In genomic region chr1:15550573-15550972, GRCh38 we compare ENCODE assay signal across 19 cellular contexts. TPM values are rescaled to one million over a fixed set of nuclear protein-coding genes. Genes with fewer than 3 reads are reported as not detected.
"Had no signal": no experiment of that assay in that cellular context is flagged by ENCODE, and none has a peak within 500 bp of the region (broad histone marks: within the 10 kb centered on the region; RNA-seq: fewer than 3 reads in every experiment).

No MANE protein-coding gene starts in this region.

- H3K9me3 Mint-ChIP-seq: activated naive CD4-positive, alpha-beta T cell treated with anti-CD3 and anti-CD28 coated beads, Interleukin-2, amount 50 U/mL, for 72 hours; dendritic cell treated with granulocyte-macrophage colony-stimulating factor and Interleukin-4, amounts not matched to agents 40 ng/mL and 50 ng/mL, for 4 days; immature natural killer cell; natural killer cell had no signal

- H3K4me3 Mint-ChIP-seq: dendritic cell treated with granulocyte-macrophage colony-stimulating factor and Interleukin-4, amounts not matched to agents 40 ng/mL and 50 ng/mL, for 4 days; immature natural killer cell; natural killer cell had no signal

- H3K27ac Mint-ChIP-seq: activated naive CD4-positive, alpha-beta T cell treated with anti-CD3 and anti-CD28 coated beads, Interleukin-2, amount 50 U/mL, for 72 hours; dendritic cell treated with granulocyte-macrophage colony-stimulating factor and Interleukin-4, amounts not matched to agents 40 ng/mL and 50 ng/mL, for 4 days; natural killer cell had no signal

- ATAC-seq: activated naive CD4-positive, alpha-beta T cell treated with anti-CD3 and anti-CD28 coated beads, Interleukin-2, amount 50 U/mL, for 72 hours; natural killer cell; SK-N-SH treated with all-trans-retinoic acid at 6 μM for 48 hours had no signal

- DNase-seq: activated CD4-positive, alpha-beta T cell treated with anti-CD3 and anti-CD28 coated beads for 1 hour; activated CD4-positive, alpha-beta T cell treated with anti-CD3 and anti-CD28 coated beads, Interleukin-2, amount 50 U/mL, for 48 hours; activated gamma-delta T cell; adrenal gland; effector memory CD4-positive, alpha-beta T cell; esophagus squamous epithelium; heart right ventricle; immature natural killer cell; kidney glomerular epithelial cell; left ventricle myocardium inferior; natural killer cell; T-helper 2 cell; tibial artery; uterus; WERI-Rb-1 had no signal

- H3K27me3 Mint-ChIP-seq: dendritic cell treated with granulocyte-macrophage colony-stimulating factor and Interleukin-4, amounts not matched to agents 40 ng/mL and 50 ng/mL, for 4 days had no signal

- H3K9me3 ChIP-seq: adrenal gland, esophagus squamous epithelium, heart right ventricle, left ventricle myocardium inferior, neutrophil, tibial artery, uterus had no signal

- H3K4me1 Mint-ChIP-seq: immature natural killer cell, natural killer cell had no signal

RNA-seq across cellular contexts. Expression of gene AGMAT, which starts 34.3 kb away (rescaled TPM):
- total RNA-seq: left ventricle myocardium inferior had no signal
